Comparison of ENCODE assay signal across 7 cellular contexts in genomic region chr6:63636516-63636968, GRCh38.
DNase-seq lines count a peak whose midpoint lies in the region; ATAC-seq and TF ChIP-seq lines count a peak whose summit lies in the region.

No MANE protein-coding gene starts in this region.

- no peaks in the 10 kb centered on the region for H3K27me3 ChIP-seq in mucosa of rectum (ENCODE audit: control insufficient read depth in 2 of 2, insufficient read depth in 2 of 2, low read length in 2 of 2)

- peak overlapping the region; percentile 98 for H3K27ac ChIP-seq in mucosa of rectum (ENCODE audit: low read depth in 2 of 2, low read length in 2 of 2)

- ATAC-seq in GM18858 (IDR thresholded peaks at IDR 0.05; ENCODE audit: unreplicated experiment) (peak; percentile 3), HG03066 (IDR thresholded peaks at IDR 0.05; ENCODE audit: low read depth, unreplicated experiment) (peak; percentile 12)

- no peaks in the 10 kb centered on the region for H3K9me3 ChIP-seq in mucosa of rectum (ENCODE audit: control insufficient read depth in 2 of 2, low read length in 2 of 2)

- peak overlapping the region; percentile 86 to 95 for H3K9ac ChIP-seq in mucosa of rectum (ENCODE audit: low read depth in 1 of 2, low read length in 2 of 2)

- peak; percentile 22 for DNase-seq in NCI-H524 treated with DMSO at 0.1 percent for 48 hours (lab: John Stamatoyannopoulos, UW)
- peak; percentile 16 to 33 (median 23) for DNase-seq in activated CD8-positive, alpha-beta memory T cell treated with anti-CD3 and anti-CD28 coated beads for 48 hours (ENCODE audit: low read depth in 2 of 3, low spot score in 2 of 3)
- peak; percentile 57 for DNase-seq in epithelial cell of esophagus (ENCODE audit: low read depth)
- DNase-seq in stimulated activated CD8-positive, alpha-beta memory T cell treated with anti-CD3 and anti-CD28 coated beads, Interleukin-4, amount 100 ng/mL, for 4 hours (ENCODE audit: low read depth in 2 of 2, low spot score in 1 of 2): peak; percentile 26 to 41

- H3K36me3 ChIP-seq in mucosa of rectum (ENCODE audit: control insufficient read depth in 2 of 2, insufficient read depth in 2 of 2, low read length in 2 of 2): no peaks in the 10 kb centered on the region

- peaks cover 2 to 12% of the 10 kb centered on the region in 2 donors for H3K4me1 ChIP-seq in mucosa of rectum (ENCODE audit: control insufficient read depth in 2 of 2, insufficient read depth in 2 of 2, low read length in 2 of 2)

- peak overlapping the region; percentile 81 for H3K4me3 ChIP-seq in epithelial cell of esophagus (ENCODE audit: low read length)
- peak overlapping the region; percentile 90 to 97 for H3K4me3 ChIP-seq in mucosa of rectum (ENCODE audit: low read length in 2 of 2)

- TF ChIP-seq CTCF in epithelial cell of esophagus (IDR thresholded peaks at IDR 0.05; ENCODE audit: insufficient read depth, low read depth, low read length, missing control alignments): no peak

Comparison
In these comparisons a context has a peak if more than half of its experiments do, and no peak if none do; other contexts are left out.
1. Peak in every context shown above with its lines: DNase-seq, ATAC-seq, H3K4me3 ChIP-seq and H3K27ac ChIP-seq.